In the genomic region with DNA sequence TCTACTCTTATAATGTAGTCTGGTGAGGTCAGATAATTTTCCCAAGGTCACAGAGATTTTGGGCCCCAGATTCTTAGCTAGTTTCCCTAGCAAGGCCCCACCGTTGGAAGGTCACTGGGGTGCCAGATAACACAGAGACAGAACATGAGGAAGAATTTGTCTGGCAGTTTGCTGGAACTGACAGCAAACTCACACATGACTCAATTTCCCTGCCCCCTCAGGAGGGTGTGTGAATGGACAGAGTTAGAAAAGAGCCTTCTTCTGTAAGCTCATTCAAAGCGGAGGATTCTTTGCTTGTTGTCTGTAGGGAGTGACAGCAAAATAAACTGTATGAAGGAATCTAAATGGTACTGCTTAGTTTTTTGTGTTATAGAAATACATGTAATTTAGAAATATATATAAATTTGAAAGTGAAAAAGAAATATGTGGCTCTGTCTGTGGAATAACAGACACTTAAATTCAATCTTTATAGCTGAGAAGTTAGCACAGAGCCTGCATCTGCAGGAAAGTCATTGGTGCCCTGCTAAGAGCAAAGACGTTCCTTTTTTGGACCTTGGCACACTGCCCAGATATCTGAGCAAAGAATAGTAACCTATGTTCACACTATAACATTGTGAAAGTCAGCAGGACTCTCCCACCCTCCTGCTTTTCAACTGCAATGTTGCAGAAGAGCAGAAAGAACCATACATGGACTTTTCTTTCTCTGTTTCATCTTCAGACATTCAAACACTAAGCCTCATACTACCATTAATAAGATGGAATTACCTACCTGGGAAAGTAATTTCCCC, we compare ENCODE assay signal across 8 cellular contexts. TPM values are rescaled to one million over a fixed set of nuclear protein-coding genes. Genes with fewer than 3 reads are reported as not detected.
DNase-seq lines count a peak whose midpoint lies in the region; ATAC-seq and TF ChIP-seq lines count a peak whose summit lies in the region.

No MANE protein-coding gene starts in this region.

- no peak overlapping the region for H3K27ac ChIP-seq in breast epithelium
- peak overlapping the region; percentile 97 for H3K27ac ChIP-seq in left ventricle myocardium inferior (replicated peaks)
- peak overlapping the region; percentile 96 for H3K27ac ChIP-seq in subcutaneous abdominal adipose tissue (ENCODE audit: low read depth, low read length)

- peaks cover 23% of the 10 kb centered on the region for H3K36me3 Mint-ChIP-seq in MCF 10A (ENCODE audit: insufficient read depth, unreplicated experiment)

- H3K9me3 ChIP-seq in breast epithelium (no peaks in the 10 kb centered on the region), left ventricle myocardium inferior (replicated peaks) (no peaks in the 10 kb centered on the region), subcutaneous abdominal adipose tissue (ENCODE audit: control insufficient read depth in 5 of 5, low read length in 5 of 5) (no peaks in the 10 kb centered on the region)

- no peaks in the 10 kb centered on the region for H3K9me3 Mint-ChIP-seq in MCF 10A (ENCODE audit: unreplicated experiment)

- no TSS peak for BruUV-seq in MCF 10A (replicated peaks; lab: Mats Ljungman, UMichigan)

- no peak overlapping the region for H3K27ac Mint-ChIP-seq in MCF 10A (ENCODE audit: low read depth, unreplicated experiment)

- H3K27me3 ChIP-seq in breast epithelium, result no peaks in the 10 kb centered on the region
- no peaks in the 10 kb centered on the region for H3K27me3 ChIP-seq in left ventricle myocardium inferior (ENCODE audit: low read depth)
- peaks cover 0 to 2% (median 0%) of the 10 kb centered on the region in 5 donors for H3K27me3 ChIP-seq in subcutaneous abdominal adipose tissue (ENCODE audit: control insufficient read depth in 5 of 5, insufficient read depth in 4 of 5, low read length in 5 of 5)

- H3K36me3 ChIP-seq in breast epithelium (peaks cover 5% of the 10 kb centered on the region), left ventricle myocardium inferior (peaks cover 43% of the 10 kb centered on the region), subcutaneous abdominal adipose tissue (ENCODE audit: control insufficient read depth in 5 of 5, insufficient read depth in 5 of 5, low read length in 5 of 5) (peaks cover 9 to 23% (median 13%) of the 10 kb centered on the region in 5 donors)

- no peak for TF ChIP-seq POLR2A in breast epithelium (IDR thresholded peaks at IDR 0.05)

- ATAC-seq in HG02970 (IDR thresholded peaks at IDR 0.05; ENCODE audit: low FRiP score, unreplicated experiment) (no peak), GM21360 (IDR thresholded peaks at IDR 0.05; ENCODE audit: unreplicated experiment) (no peak)

- CTCF ChIA-PET in MCF 10A (lab: Yijun Ruan, JAX), result interaction anchor here (0.5 to 0.7 kb wide), 2 partner anchors 37 to 121 kb away, joined by 3 to 4 read pairs; no protein-coding TSS in a partner anchor

- intact Hi-C loops in MCF 10A (cut with micrococcal nuclease) (loop anchor here (5.0 kb wide), 1 partner anchor 271 kb away; no protein-coding TSS in a partner anchor), breast epithelium (cut with DNase I; ENCODE audit: low total_unique reads) (no loop called here), left ventricle myocardium inferior (cut with micrococcal nuclease) (no loop called here)

- peak; percentile 45 for DNase-seq in MCF 10A (ENCODE audit: unreplicated experiment)
- no peak for DNase-seq in breast epithelium (ENCODE audit: low spot score in 2 of 2)
- peak; percentile 93 for DNase-seq in RPMI8226
- no peak for DNase-seq in left ventricle myocardium inferior
- DNase-seq in NCI-H2029 (lab: John Stamatoyannopoulos, UW), result no peak

- H3K4me3 ChIP-seq in breast epithelium, result no peak overlapping the region
- peak overlapping the region; percentile 86 for H3K4me3 ChIP-seq in left ventricle myocardium inferior
- H3K4me3 ChIP-seq in subcutaneous abdominal adipose tissue (ENCODE audit: low read depth in 1 of 5, low read length in 5 of 5), result peak overlapping the region in 4 of 5 donors; percentile 0 to 99 (median 70)

- H3K9ac ChIP-seq in subcutaneous abdominal adipose tissue (ENCODE audit: low read length in 5 of 5), result peak overlapping the region in 3 of 5 donors; percentile 56 to 93 (median 91)

- H3K27me3 Mint-ChIP-seq in MCF 10A (ENCODE audit: insufficient read depth, unreplicated experiment), result no peaks in the 10 kb centered on the region

- peaks cover 23% of the 10 kb centered on the region for H3K4me1 Mint-ChIP-seq in MCF 10A (ENCODE audit: insufficient read depth, unreplicated experiment)

- peak overlapping the region; percentile 98 for H3K4me3 Mint-ChIP-seq in MCF 10A (ENCODE audit: unreplicated experiment)

- POLR2A ChIA-PET in MCF 10A (lab: Yijun Ruan, JAX), result interaction anchor here (0.6 to 7.9 kb wide), 11 partner anchors 9 to 805 kb away, joined by 3 to 107 read pairs (median 4); a partner anchor contains a TSS

- TF ChIP-seq CTCF in MCF 10A (IDR thresholded peaks at IDR 0.05; ENCODE audit: unreplicated experiment), result no peak
- TF ChIP-seq CTCF in breast epithelium (IDR thresholded peaks at IDR 0.05), result no peak
- no peak for TF ChIP-seq CTCF in left ventricle myocardium inferior (IDR thresholded peaks at IDR 0.05; ENCODE audit: borderline replicate concordance)

- no peaks in the 10 kb centered on the region for H3K4me1 ChIP-seq in breast epithelium
- H3K4me1 ChIP-seq in left ventricle myocardium inferior, result peaks cover 86% of the 10 kb centered on the region
- H3K4me1 ChIP-seq in subcutaneous abdominal adipose tissue (ENCODE audit: control insufficient read depth in 5 of 5, insufficient read depth in 5 of 5, low read length in 5 of 5), result peaks cover 8 to 83% (median 61%) of the 10 kb centered on the region in 5 donors

RNA-seq across cellular contexts. Expression of a gene that starts 2.1 kb away (rescaled TPM):
- total RNA-seq in MCF 10A (2022), result 105 and 110 TPM in 2 replicates
- 100 to 1,000 TPM; 125 to 574 (median 147) TPM for total RNA-seq in breast epithelium
- 1,481 TPM for total RNA-seq in left ventricle myocardium inferior

RNA-seq across cellular contexts. Expression of a gene that starts 2.5 kb away (rescaled TPM):
- total RNA-seq in MCF 10A (2022) (6.9 and 8.0 TPM in 2 replicates), breast epithelium (10 to 100 TPM; 25.2 to 37.4 (median 29.4) TPM), left ventricle myocardium inferior (18.8 TPM)

Comparison
In these comparisons a context has a peak if more than half of its experiments do, and no peak if none do; other contexts are left out.
1. DNase-seq: peak in MCF 10A (single experiment) and RPMI8226 (single experiment); none in breast epithelium (0 of 2), left ventricle myocardium inferior (single experiment) and NCI-H2029 (single experiment).
2. H3K27ac ChIP-seq: peak in left ventricle myocardium inferior (single experiment) and subcutaneous abdominal adipose tissue (single experiment); none in breast epithelium (0 of 2).
3. H3K4me3 ChIP-seq: peak in left ventricle myocardium inferior (single experiment) and subcutaneous abdominal adipose tissue (4 of 5); none in breast epithelium (0 of 3).